ENCODE assay signal across 1 cellular context in the genomic region with DNA sequence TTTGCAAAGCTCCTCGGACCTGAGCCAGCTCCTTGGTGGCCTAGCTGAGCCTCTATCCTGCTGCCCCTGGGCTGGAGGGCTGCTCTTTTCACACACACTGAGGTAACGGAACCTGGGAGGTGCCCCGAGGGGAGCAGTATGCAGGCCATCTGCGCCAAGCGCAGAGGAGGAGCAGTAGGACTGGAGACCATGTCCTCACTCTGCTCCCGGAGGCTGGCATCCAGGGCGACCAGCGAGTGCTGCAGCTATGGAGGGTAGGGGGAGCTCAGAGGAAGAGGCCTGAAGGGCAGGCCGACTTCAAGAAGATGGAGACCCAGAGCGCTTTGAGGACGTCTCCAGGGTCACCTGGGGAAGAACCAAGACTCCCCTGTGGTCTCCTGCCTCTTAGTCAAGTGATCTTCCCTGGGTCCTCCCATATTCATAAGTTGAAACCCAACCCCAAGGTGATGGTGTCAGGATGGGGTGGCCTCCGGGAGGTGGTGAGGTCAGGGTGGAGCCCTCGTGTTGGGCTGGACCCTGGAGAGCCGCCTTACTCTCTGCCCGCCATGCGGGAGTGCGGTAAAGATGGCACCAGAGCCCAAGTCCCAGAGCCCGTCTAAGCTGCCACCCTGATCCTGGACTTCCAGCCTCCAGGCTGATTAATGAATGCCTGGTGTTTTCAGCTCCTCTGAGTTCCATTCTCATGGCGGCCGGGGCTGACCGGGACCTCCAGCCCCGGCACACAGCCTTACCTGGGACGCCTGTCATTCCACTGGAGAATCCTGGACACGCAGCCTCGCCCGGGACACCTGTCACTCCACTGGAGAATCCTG.
TF ChIP-seq lines count a peak whose summit lies in the region.

No MANE protein-coding gene starts in this region.

TF ChIP-seq in A549, 52 proteins besides CTCF, POLR2A, EP300 and RAD21 (continued from another document):
- TF ChIP-seq PHF8 (IDR thresholded peaks at IDR 0.05; ENCODE audit: borderline replicate concordance, low read depth) (no peak), GATA3 (IDR thresholded peaks at IDR 0.05; ENCODE audit: borderline replicate concordance) (no peak), FOSB (CRISPR knock-in tag; IDR thresholded peaks at IDR 0.05) (no peak)
